Comparison of ENCODE assay signal across 16 cellular contexts in genomic region chr15:82641129-82641798, GRCh38. TPM values are rescaled to one million over a fixed set of nuclear protein-coding genes. Genes with fewer than 3 reads are reported as not detected.
DNase-seq lines count a peak whose midpoint lies in the region; ATAC-seq and TF ChIP-seq lines count a peak whose summit lies in the region.
"Had no signal": no experiment of that assay in that cellular context is flagged by ENCODE, and none has a peak within 500 bp of the region (broad histone marks: within the 10 kb centered on the region; RNA-seq: fewer than 3 reads in every experiment).

No MANE protein-coding gene starts in this region.

- DNase-seq in D341Med (ENCODE audit: low spot score), result peak; percentile 56
- peak; percentile 14 for DNase-seq in GM12865 (ENCODE audit: low read depth)
- peak; percentile 77 for DNase-seq in NCI-H524 treated with DMSO at 0.1 percent for 48 hours (lab: John Stamatoyannopoulos, UW)
- no peak for DNase-seq in endothelial cell (ENCODE audit: low spot score)
- DNase-seq in activated CD8-positive, alpha-beta T cell treated with anti-CD3 and anti-CD28 coated beads for 36 hours, result no peak
- no peak for DNase-seq in midbrain (lab: John Stamatoyannopoulos, UW)
- no peak for DNase-seq in NCI-H1930 (lab: John Stamatoyannopoulos, UW)
- DNase-seq: Caco-2; CD4-positive, CD25-positive, alpha-beta regulatory T cell; DMS79; GM23248; NCI-H187; NCI-H2227 treated with DMSO at 0.1 percent for 48 hours; RPMI8226; T-helper 2 cell had no signal

- H3K36me3 Mint-ChIP-seq in endothelial cell (ENCODE audit: low read depth, unreplicated experiment), result no peaks in the 10 kb centered on the region
- H3K36me3 Mint-ChIP-seq in activated CD8-positive, alpha-beta T cell treated with anti-CD3 and anti-CD28 coated beads for 36 hours (ENCODE audit: low read depth), result no peaks in the 10 kb centered on the region
- H3K36me3 Mint-ChIP-seq: CD4-positive, CD25-positive, alpha-beta regulatory T cell had no signal

- intact Hi-C loops in activated CD8-positive, alpha-beta T cell treated with anti-CD3 and anti-CD28 coated beads for 36 hours (cut with micrococcal nuclease), result no loop called here

- no peaks in the 10 kb centered on the region for H3K9me3 Mint-ChIP-seq in endothelial cell (ENCODE audit: unreplicated experiment)
- H3K9me3 Mint-ChIP-seq in activated CD8-positive, alpha-beta T cell treated with anti-CD3 and anti-CD28 coated beads for 36 hours, result no peaks in the 10 kb centered on the region

- CTCF ChIA-PET in activated CD8-positive, alpha-beta T cell treated with anti-CD3 and anti-CD28 coated beads for 36 hours (lab: Charles Lee), result no interaction called here

- peak overlapping the region; percentile 7 for H3K27ac Mint-ChIP-seq in endothelial cell (ENCODE audit: unreplicated experiment)
- no peak overlapping the region for H3K27ac Mint-ChIP-seq in activated CD8-positive, alpha-beta T cell treated with anti-CD3 and anti-CD28 coated beads for 36 hours
- H3K27ac Mint-ChIP-seq: CD4-positive, CD25-positive, alpha-beta regulatory T cell had no signal

- TF ChIP-seq CTCF in GM12865 (IDR thresholded peaks at IDR 0.05; ENCODE audit: insufficient read depth, low read depth, low read length, missing control alignments), result no peak
- TF ChIP-seq CTCF in endothelial cell (IDR thresholded peaks at IDR 0.05; ENCODE audit: unreplicated experiment), result no peak
- TF ChIP-seq CTCF in activated CD8-positive, alpha-beta T cell treated with anti-CD3 and anti-CD28 coated beads for 36 hours (IDR thresholded peaks at IDR 0.05), result no peak

- H3K4me1 Mint-ChIP-seq in endothelial cell (ENCODE audit: unreplicated experiment), result peaks cover 19% of the 10 kb centered on the region
- H3K4me1 Mint-ChIP-seq in activated CD8-positive, alpha-beta T cell treated with anti-CD3 and anti-CD28 coated beads for 36 hours (ENCODE audit: low read depth), result peaks cover 2% of the 10 kb centered on the region

- POLR2A ChIA-PET in activated CD8-positive, alpha-beta T cell treated with anti-CD3 and anti-CD28 coated beads for 36 hours (lab: Charles Lee), result no interaction called here

- no peak overlapping the region for H3K4me3 ChIP-seq in GM12865 (ENCODE audit: low read depth, low read length)
- H3K4me3 ChIP-seq: GM23248 had no signal

- no peak overlapping the region for H3K4me3 Mint-ChIP-seq in endothelial cell (ENCODE audit: unreplicated experiment)
- no peak overlapping the region for H3K4me3 Mint-ChIP-seq in activated CD8-positive, alpha-beta T cell treated with anti-CD3 and anti-CD28 coated beads for 36 hours
- H3K4me3 Mint-ChIP-seq: CD4-positive, CD25-positive, alpha-beta regulatory T cell had no signal

- no peak for ATAC-seq in activated CD8-positive, alpha-beta T cell treated with anti-CD3 and anti-CD28 coated beads for 36 hours
- ATAC-seq: HepG2 had no signal

- H3K27me3 Mint-ChIP-seq in endothelial cell (ENCODE audit: unreplicated experiment), result peaks cover 12% of the 10 kb centered on the region
- peaks cover 21% of the 10 kb centered on the region for H3K27me3 Mint-ChIP-seq in activated CD8-positive, alpha-beta T cell treated with anti-CD3 and anti-CD28 coated beads for 36 hours

RNA-seq across cellular contexts. Expression of gene CPEB1, which starts 5.9 kb away (rescaled TPM):
- total RNA-seq in endothelial cell (ENCODE audit: unreplicated experiment), result not detected
- 1 to 10 TPM; 1.2 to 1.6 TPM for total RNA-seq in activated CD8-positive, alpha-beta T cell treated with anti-CD3 and anti-CD28 coated beads for 36 hours
- total RNA-seq: CD4-positive, CD25-positive, alpha-beta regulatory T cell had no signal

Comparison
In these comparisons a context has a peak if more than half of its experiments do, and no peak if none do; other contexts are left out.
1. DNase-seq: peak in D341Med (single experiment), GM12865 (single experiment) and NCI-H524 treated with DMSO at 0.1 percent for 48 hours (single experiment); none in endothelial cell (single experiment), activated CD8-positive, alpha-beta T cell treated with anti-CD3 and anti-CD28 coated beads for 36 hours (single experiment), midbrain (single experiment) and NCI-H1930 (0 of 2).